Comparison of ENCODE assay signal across 15 cellular contexts in genomic region chr7:376306-376969, GRCh38.
DNase-seq lines count a peak whose midpoint lies in the region; FAIRE-seq and TF ChIP-seq lines count a peak whose summit lies in the region.
"Had no signal": no experiment of that assay in that cellular context is flagged by ENCODE, and none has a peak within 500 bp of the region (broad histone marks: within the 10 kb centered on the region; RNA-seq: fewer than 3 reads in every experiment).

No MANE protein-coding gene starts in this region.

- TF ChIP-seq POLR2A in spleen (IDR thresholded peaks at IDR 0.05): no peak

- no peak overlapping the region for H3K4me3 ChIP-seq in kidney (ENCODE audit: low read length in 2 of 2)
- H3K4me3 ChIP-seq in spleen: no peak overlapping the region
- H3K4me3 ChIP-seq: cardiac muscle cell, psoas muscle, thyroid gland had no signal

- no peak overlapping the region for H3K9ac ChIP-seq in kidney (ENCODE audit: low read length in 2 of 2)
- H3K9ac ChIP-seq: KMS-11 had no signal

- H3K27ac ChIP-seq in kidney (ENCODE audit: low read depth in 2 of 2, low read length in 2 of 2) (no peak overlapping the region), spleen (no peak overlapping the region)
- H3K27ac ChIP-seq: cardiac muscle cell, KMS-11, psoas muscle, thyroid gland had no signal

- no peaks in the 10 kb centered on the region for H3K36me3 ChIP-seq in kidney (ENCODE audit: control insufficient read depth in 1 of 2, insufficient read depth in 2 of 2, low read length in 2 of 2)
- no peaks in the 10 kb centered on the region for H3K36me3 ChIP-seq in spleen
- H3K36me3 ChIP-seq: cardiac muscle cell, thyroid gland had no signal

- peaks cover 0 to 46% (median 0%) of the 10 kb centered on the region in 7 donors for H3K27me3 ChIP-seq in spleen (replicated peaks in 1 of 7)
- H3K27me3 ChIP-seq: cardiac muscle cell, thyroid gland had no signal

- DNase-seq in activated CD4-positive, CD25-positive, alpha-beta regulatory T cell treated with anti-CD3 and anti-CD28 coated beads, Interleukin-2, amount 50 U/mL, for 72 hours: peak; percentile 29
- DNase-seq in activated CD4-positive, CD25-positive, alpha-beta regulatory T cell (lab: John Stamatoyannopoulos, UW): no peak
- peak; percentile 12 for DNase-seq in activated CD8-positive, alpha-beta memory T cell treated with anti-CD3 and anti-CD28 coated beads, Interleukin-2, amount 50 U/mL, for 4 hours
- DNase-seq in kidney: peak; percentile 68
- DNase-seq in spleen: peak; percentile 72
- DNase-seq in NCI-H1436 (lab: John Stamatoyannopoulos, UW): no peak
- DNase-seq in NCI-H187 treated with DMSO at 0.1 percent for 48 hours (lab: John Stamatoyannopoulos, UW): no peak
- no peak for DNase-seq in NCI-H2196 treated with DMSO at 0.1 percent for 48 hours (lab: John Stamatoyannopoulos, UW; ENCODE audit: unreplicated experiment)
- DNase-seq: activated CD4-positive, alpha-beta T cell treated with anti-CD3 and anti-CD28 coated beads, Interleukin-2, amount 50 U/mL, for 1 hour; NCI-H524 had no signal

- TF ChIP-seq CTCF in kidney (IDR thresholded peaks at IDR 0.05; ENCODE audit: borderline replicate concordance, extremely low read depth, insufficient read depth) (no peak), spleen (IDR thresholded peaks at IDR 0.05 in 8 of 11, conservative IDR thresholded peaks at IDR 0.05 in 3 of 11) (no peak)

- intact Hi-C loops in kidney (cut with DNase I) (no loop called here), spleen (cut with DNase I; ENCODE audit: low total_unique reads) (no loop called here)

- WGBS in spleen, 5 donors: 49 to 66% (median 56%) methylated on average over 20 to 36 of the region's 36 CpGs

- peaks cover 0 to 10% of the 10 kb centered on the region in 2 donors for H3K4me1 ChIP-seq in kidney (ENCODE audit: control insufficient read depth in 1 of 2, insufficient read depth in 1 of 2, low read depth in 1 of 2, low read length in 2 of 2)
- peaks cover 7 to 58% (median 38%) of the 10 kb centered on the region in 6 donors for H3K4me1 ChIP-seq in spleen
- H3K4me1 ChIP-seq: psoas muscle had no signal

- H3K9me3 ChIP-seq in kidney (ENCODE audit: control insufficient read depth in 1 of 2, low read length in 2 of 2) (no peaks in the 10 kb centered on the region), spleen (no peaks in the 10 kb centered on the region)
- H3K9me3 ChIP-seq: psoas muscle, thyroid gland had no signal

- no peak for FAIRE-seq in kidney (lab: Jason Lieb, UNC)
- FAIRE-seq: frontal cortex had no signal

Comparison
In these comparisons a context has a peak if more than half of its experiments do, and no peak if none do; other contexts are left out.
1. DNase-seq: peak in activated CD4-positive, CD25-positive, alpha-beta regulatory T cell treated with anti-CD3 and anti-CD28 coated beads, Interleukin-2, amount 50 U/mL, for 72 hours (single experiment), activated CD8-positive, alpha-beta memory T cell treated with anti-CD3 and anti-CD28 coated beads, Interleukin-2, amount 50 U/mL, for 4 hours (single experiment), kidney (single experiment) and spleen (single experiment); none in activated CD4-positive, CD25-positive, alpha-beta regulatory T cell (0 of 4), NCI-H1436 (single experiment), NCI-H187 treated with DMSO at 0.1 percent for 48 hours (single experiment) and NCI-H2196 treated with DMSO at 0.1 percent for 48 hours (single experiment).